Comparison of ENCODE assay signal across 22 cellular contexts in the genomic region with DNA sequence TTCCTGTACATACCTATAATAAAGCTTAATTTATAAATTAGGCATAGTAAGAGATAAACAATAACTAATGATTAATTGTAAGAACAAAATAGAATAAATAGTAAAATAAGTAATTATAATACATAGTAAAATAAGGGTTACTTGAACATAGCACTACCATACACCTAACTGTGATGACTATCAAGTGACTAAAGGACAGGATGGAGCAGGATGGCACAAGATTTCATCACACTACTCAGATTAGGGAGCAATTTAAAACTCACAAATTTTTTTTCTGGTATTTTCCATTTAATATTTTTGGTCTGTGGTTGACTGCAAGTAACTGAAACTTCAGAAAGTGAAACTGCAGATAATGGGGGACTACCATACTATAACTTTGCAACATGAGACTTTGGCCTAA.
"Had no signal": no experiment of that assay in that cellular context is flagged by ENCODE, and none has a peak within 500 bp of the region (broad histone marks: within the 10 kb centered on the region; RNA-seq: fewer than 3 reads in every experiment).

No MANE protein-coding gene starts in this region.

- H3K27ac ChIP-seq: coronary artery, dorsolateral prefrontal cortex, esophagus squamous epithelium, gastrocnemius medialis, heart right ventricle, left lung, lower lobe of right lung had no signal

- H3K4me3 Mint-ChIP-seq: mesothelial cell of epicardium had no signal

- DNase-seq: dermis blood vessel endothelial cell; dorsolateral prefrontal cortex; effector CD4-positive, alpha-beta T cell; effector memory CD4-positive, alpha-beta T cell; erythroblast; esophagus squamous epithelium; foreskin fibroblast; foreskin melanocyte; gastrocnemius medialis; glutamatergic neuron; head of caudate nucleus; heart right ventricle; hippocampal formation; left cardiac atrium; left lung; left ventricle myocardium superior; lower lobe of right lung; mesenchymal stem cell; mucosa of descending colon had no signal

- H3K36me3 ChIP-seq: lower lobe of right lung had no signal

- H3K4me3 ChIP-seq: coronary artery, dorsolateral prefrontal cortex, esophagus squamous epithelium, gastrocnemius medialis, heart right ventricle, left lung, lower lobe of right lung, mucosa of descending colon had no signal

- H3K27ac Mint-ChIP-seq: mesothelial cell of epicardium had no signal

- H3K4me1 Mint-ChIP-seq: mesothelial cell of epicardium had no signal

- H3K4me1 ChIP-seq: esophagus squamous epithelium, gastrocnemius medialis, left lung, lower lobe of right lung had no signal

- ATAC-seq: esophagus mucosa, gastrocnemius medialis, heart right ventricle, left cardiac atrium, left lung, left ventricle myocardium superior, lower lobe of right lung, mucosa of descending colon had no signal
